Comparison of ENCODE assay signal across 29 cellular contexts in genomic region chr7:47827321-47827720, GRCh38.
A peak's percentile ranks its signal among the peaks of the same experiment; 100 is the strongest.
DNase-seq lines count a peak whose midpoint lies in the region; ATAC-seq, FAIRE-seq and TF ChIP-seq lines count a peak whose summit lies in the region.
"Had no signal": no experiment of that assay in that cellular context is flagged by ENCODE, and none has a peak within 500 bp of the region (broad histone marks: within the 10 kb centered on the region; RNA-seq: fewer than 3 reads in every experiment).

No MANE protein-coding gene starts in this region.

- H3K36me3 ChIP-seq in body of pancreas (replicated peaks in 1 of 2; ENCODE audit: insufficient read depth in 1 of 2, low read depth in 2 of 2): no peaks in the 10 kb centered on the region
- no peaks in the 10 kb centered on the region for H3K36me3 ChIP-seq in mesenchymal stem cell (ENCODE audit: control insufficient read depth in 1 of 2, insufficient read depth in 2 of 2, low read depth in 1 of 2, low read length in 2 of 2)
- H3K36me3 ChIP-seq: stomach, tibial artery had no signal

- H3K79me1 ChIP-seq in mesenchymal stem cell (replicated peaks; ENCODE audit: low read length, poor library complexity, severe bottlenecking): no peaks in the 10 kb centered on the region

- no peak overlapping the region for H2BK120ac ChIP-seq in mesenchymal stem cell (ENCODE audit: low read depth, low read length)

- peaks cover 26% of the 10 kb centered on the region for H3K27me3 Mint-ChIP-seq in T-helper 17 cell
- H3K27me3 Mint-ChIP-seq: activated CD4-positive, alpha-beta T cell treated with anti-CD3 and anti-CD28 coated beads, Interleukin-2, amount 10 ng/mL, durations not matched to agents 24 days and 14 days; activated naive CD4-positive, alpha-beta T cell treated with anti-CD3 and anti-CD28 coated beads, Interleukin-2, amount 10 ng/mL, durations not matched to agents 7 days and 5 days had no signal

- H3K27me3 ChIP-seq in body of pancreas (no peaks in the 10 kb centered on the region), mesenchymal stem cell (ENCODE audit: control insufficient read depth in 1 of 2, insufficient read depth in 1 of 2, low read length in 2 of 2) (peaks cover 0 to 27% of the 10 kb centered on the region in 2 experiments)
- H3K27me3 ChIP-seq: stomach, tibial artery had no signal

- no peak overlapping the region for H3K4ac ChIP-seq in mesenchymal stem cell (ENCODE audit: low read depth in 1 of 2, low read length in 2 of 2)

- H4K91ac ChIP-seq in mesenchymal stem cell (ENCODE audit: low read length): peak overlapping the region; percentile 18

- H3K4me1 ChIP-seq in body of pancreas (peaks cover 19% of the 10 kb centered on the region), mesenchymal stem cell (ENCODE audit: control insufficient read depth, insufficient read depth, low read depth, low read length) (peaks cover 7% of the 10 kb centered on the region)
- H3K4me1 ChIP-seq: stomach, tibial artery had no signal

- intact Hi-C loops in Right ventricle myocardium inferior (cut with DNase I): no loop called here
- intact Hi-C loops in cardiac septum (cut with DNase I): no loop called here
- intact Hi-C loops in body of pancreas (cut with DNase I): no loop called here

- no peak for TF ChIP-seq CTCF in body of pancreas (IDR thresholded peaks at IDR 0.05)

- no peak overlapping the region for H3K4me3 ChIP-seq in body of pancreas
- no peak overlapping the region for H3K4me3 ChIP-seq in mesenchymal stem cell (ENCODE audit: insufficient read depth in 1 of 2, low read depth in 1 of 2, low read length in 2 of 2)
- H3K4me3 ChIP-seq: GM23248, SK-N-MC, stomach, tibial artery had no signal

- H2AFZ ChIP-seq in mesenchymal stem cell (ENCODE audit: low read depth, low read length): no peak overlapping the region
- H2AFZ ChIP-seq: GM23248 had no signal

- TF ChIP-seq POLR2A in body of pancreas (IDR thresholded peaks at IDR 0.05): no peak

- FAIRE-seq in urothelium cell line (lab: Jason Lieb, UNC): peak; percentile 79
- FAIRE-seq: endothelial cell of umbilical vein, G401.6 had no signal

- no peak overlapping the region for H3K27ac Mint-ChIP-seq in T-helper 17 cell
- H3K27ac Mint-ChIP-seq: activated CD4-positive, alpha-beta T cell treated with anti-CD3 and anti-CD28 coated beads, Interleukin-2, amount 10 ng/mL, durations not matched to agents 24 days and 14 days; activated naive CD4-positive, alpha-beta T cell treated with anti-CD3 and anti-CD28 coated beads, Interleukin-2, amount 10 ng/mL, durations not matched to agents 7 days and 5 days; CD8-positive, alpha-beta T cell; T-helper 2 cell treated with Interferon-gamma antibody and Interleukin-4, amounts not matched to agents 5 μg/mL and 100 μg/mL, for 36 hours had no signal

- H2BK15ac ChIP-seq in mesenchymal stem cell (ENCODE audit: low read depth, poor library complexity, severe bottlenecking): peak overlapping the region; percentile 49

- DNase-seq in Right ventricle myocardium inferior (ENCODE audit: missing footprints): no peak
- DNase-seq in cardiac septum (ENCODE audit: low spot score): no peak
- peak; percentile 37 to 67 (median 58) for DNase-seq in body of pancreas
- no peak for DNase-seq in mesenchymal stem cell
- peak; percentile 83 for DNase-seq in urothelium cell line (ENCODE audit: low spot score)
- no peak for DNase-seq in OCI-M1 (lab: John Stamatoyannopoulos, UW)
- no peak for DNase-seq in T-helper 17 cell
- no peak for DNase-seq in activated effector memory CD4-positive, alpha-beta T cell treated with Interleukin-2 at 50 U/mL for 16 hours
- DNase-seq: activated CD4-positive, alpha-beta T cell treated with anti-CD3 and anti-CD28 coated beads, Interleukin-2, amount 10 ng/mL, durations not matched to agents 24 days and 14 days; activated naive CD4-positive, alpha-beta T cell treated with anti-CD3 and anti-CD28 coated beads, Interleukin-2, amount 10 ng/mL, durations not matched to agents 7 days and 5 days; activated T-cell treated with anti-CD3 and anti-CD28 coated beads, Interleukin-2, amount 50 U/mL, for 4 hours; AML-193; CD8-positive, alpha-beta T cell; central memory CD4-positive, alpha-beta T cell; DMS53; GM23248; KBM-7; mesendoderm; NCI-H1694 treated with DMSO at 0.1 percent for 48 hours; NCI-H2171; NCI-H524 treated with DMSO at 0.1 percent for 48 hours; stimulated activated CD4-positive, alpha-beta T cell treated with anti-CD3 and anti-CD28 coated beads, Interleukin-15, amount 100 ng/mL, for 24 hours; stomach; tibial artery had no signal

- no peak overlapping the region for H3K4me2 ChIP-seq in mesenchymal stem cell (ENCODE audit: low read length, poor library complexity, severe bottlenecking)

- no peak overlapping the region for H4K8ac ChIP-seq in mesenchymal stem cell (ENCODE audit: low read length)

- no peak overlapping the region for H3K18ac ChIP-seq in mesenchymal stem cell (ENCODE audit: low read depth in 1 of 2, low read length in 2 of 2)

- no peak overlapping the region for H3K4me3 Mint-ChIP-seq in T-helper 17 cell
- H3K4me3 Mint-ChIP-seq: activated CD4-positive, alpha-beta T cell treated with anti-CD3 and anti-CD28 coated beads, Interleukin-2, amount 10 ng/mL, durations not matched to agents 24 days and 14 days; activated naive CD4-positive, alpha-beta T cell treated with anti-CD3 and anti-CD28 coated beads, Interleukin-2, amount 10 ng/mL, durations not matched to agents 7 days and 5 days; activated T-cell treated with anti-CD3 and anti-CD28 coated beads, Interleukin-2, amount 50 U/mL, for 4 hours; CD8-positive, alpha-beta T cell; T-helper 2 cell treated with Interferon-gamma antibody and Interleukin-4, amounts not matched to agents 5 μg/mL and 100 μg/mL, for 36 hours had no signal

- H3K9me3 ChIP-seq in body of pancreas (no peaks in the 10 kb centered on the region), mesenchymal stem cell (ENCODE audit: control insufficient read depth, low read length) (no peaks in the 10 kb centered on the region), T-helper 17 cell (ENCODE audit: control insufficient read depth, low read length, poor library complexity, severe bottlenecking) (no peaks in the 10 kb centered on the region)
- H3K9me3 ChIP-seq: stomach, tibial artery had no signal

- no peak overlapping the region for H2BK12ac ChIP-seq in mesenchymal stem cell (ENCODE audit: low read length in 2 of 2)

- peak; percentile 51 for ATAC-seq in Right ventricle myocardium inferior
- ATAC-seq in body of pancreas: peak; percentile 92
- no peak for ATAC-seq in T-helper 17 cell
- ATAC-seq: activated T-cell treated with anti-CD3 and anti-CD28 coated beads, Interleukin-2, amount 50 U/mL, for 4 hours; CD8-positive, alpha-beta T cell had no signal

- H3K4me1 Mint-ChIP-seq in T-helper 17 cell: peaks cover 2% of the 10 kb centered on the region
- H3K4me1 Mint-ChIP-seq: activated CD4-positive, alpha-beta T cell treated with anti-CD3 and anti-CD28 coated beads, Interleukin-2, amount 10 ng/mL, durations not matched to agents 24 days and 14 days; activated naive CD4-positive, alpha-beta T cell treated with anti-CD3 and anti-CD28 coated beads, Interleukin-2, amount 10 ng/mL, durations not matched to agents 7 days and 5 days had no signal

- H2BK5ac ChIP-seq in mesenchymal stem cell (ENCODE audit: low read depth, low read length, poor library complexity, severe bottlenecking): no peak overlapping the region

- 55 to 62% methylated on average over 3 to 9 of the region's 9 CpGs for whole genome bisulfite sequencing in body of pancreas, 2 donors
- WGBS in mesenchymal stem cell: 95% methylated on average over 9 of the region's 9 CpGs

- H3K23ac ChIP-seq in mesenchymal stem cell (ENCODE audit: low read length in 2 of 2): no peak overlapping the region

- H3K27ac ChIP-seq in body of pancreas (peak overlapping the region in 3 of 4 donors; percentile 45 to 62 (median 59)), mesenchymal stem cell (ENCODE audit: low read length, poor library complexity, severe bottlenecking) (no peak overlapping the region)
- H3K27ac ChIP-seq: GM23248, SK-N-MC, stomach, tibial artery, VCaP had no signal

- H3K14ac ChIP-seq in mesenchymal stem cell (ENCODE audit: low read length in 2 of 2): no peak overlapping the region

- no peak overlapping the region for H3K9ac ChIP-seq in mesenchymal stem cell (ENCODE audit: low read length)
- H3K9ac ChIP-seq: GM23248 had no signal

- H2AK5ac ChIP-seq in mesenchymal stem cell (ENCODE audit: low read length, severe bottlenecking): no peak overlapping the region

- no peaks in the 10 kb centered on the region for H3K36me3 Mint-ChIP-seq in T-helper 17 cell (ENCODE audit: low read depth)
- H3K36me3 Mint-ChIP-seq: activated naive CD4-positive, alpha-beta T cell treated with anti-CD3 and anti-CD28 coated beads, Interleukin-2, amount 10 ng/mL, durations not matched to agents 7 days and 5 days; CD8-positive, alpha-beta T cell had no signal

Comparison
In these comparisons a context has a peak if more than half of its experiments do, and no peak if none do; other contexts are left out.
1. DNase-seq: peak in body of pancreas (4 of 4) and urothelium cell line (single experiment); none in Right ventricle myocardium inferior (single experiment), cardiac septum (single experiment), mesenchymal stem cell (single experiment), OCI-M1 (single experiment), T-helper 17 cell (0 of 3) and activated effector memory CD4-positive, alpha-beta T cell treated with Interleukin-2 at 50 U/mL for 16 hours (single experiment).